In genomic region chr22:43399338-43399979, GRCh38 we compare ENCODE assay signal across 25 cellular contexts. TPM values are rescaled to one million over a fixed set of nuclear protein-coding genes. Genes with fewer than 3 reads are reported as not detected.
DNase-seq lines count a peak whose midpoint lies in the region; ATAC-seq, FAIRE-seq and TF ChIP-seq lines count a peak whose summit lies in the region.
"Had no signal": no experiment of that assay in that cellular context is flagged by ENCODE, and none has a peak within 500 bp of the region (broad histone marks: within the 10 kb centered on the region; RNA-seq: fewer than 3 reads in every experiment).

No MANE protein-coding gene starts in this region.

- peaks cover 4% of the 10 kb centered on the region for H3K36me3 Mint-ChIP-seq in Calu3 (ENCODE audit: insufficient read depth, unreplicated experiment)
- H3K36me3 Mint-ChIP-seq: activated naive CD8-positive, alpha-beta T cell treated with anti-CD3 and anti-CD28 coated beads, Interleukin-2, amount 10 ng/mL, durations not matched to agents 7 days and 5 days; T-cell had no signal

- no peak overlapping the region for H2BK15ac ChIP-seq in H1 (ENCODE audit: low read length)

- no peak overlapping the region; the same call in 1 of the 2 replicates for H3K18ac ChIP-seq in H1 (ENCODE audit: extremely low read depth, low read length)

- H3K27ac ChIP-seq in right atrium auricular region: no peak overlapping the region
- no peak overlapping the region for H3K27ac ChIP-seq in H1 (ENCODE audit: low read depth, low read length)
- no peak overlapping the region for H3K27ac ChIP-seq in testis
- H3K27ac ChIP-seq: dorsolateral prefrontal cortex, left ventricle myocardium inferior, sigmoid colon, suprapubic skin, uterus had no signal

- no peak overlapping the region for H3K4me3 ChIP-seq in right atrium auricular region
- H3K4me3 ChIP-seq in NB4 (ENCODE audit: low read depth, low read length): no peak overlapping the region
- no peak overlapping the region for H3K4me3 ChIP-seq in H1 (ENCODE audit: extremely low read depth in 1 of 4, insufficient read depth in 2 of 4, low read depth in 3 of 4, low read length in 4 of 4)
- H3K4me3 ChIP-seq in testis: peak overlapping the region; percentile 39 to 53
- H3K4me3 ChIP-seq: HAP-1, left ventricle myocardium inferior, sigmoid colon, suprapubic skin, uterus had no signal

- no peaks in the 10 kb centered on the region for H3K36me3 ChIP-seq in right atrium auricular region
- H3K36me3 ChIP-seq in H1 (ENCODE audit: control insufficient read depth in 2 of 4, insufficient read depth in 4 of 4, low read length in 3 of 4): no peaks in the 10 kb centered on the region
- H3K36me3 ChIP-seq in testis (ENCODE audit: low read depth, missing control alignments): no peaks in the 10 kb centered on the region
- H3K36me3 ChIP-seq: HAP-1, left ventricle myocardium inferior, sigmoid colon, suprapubic skin, uterus had no signal

- ATAC-seq in Right ventricle myocardium superior (ENCODE audit: poor library complexity): no peak
- ATAC-seq: T-cell had no signal

- TF ChIP-seq EP300 in H1 (IDR thresholded peaks at IDR 0.05; ENCODE audit: borderline replicate concordance in 1 of 2, low read depth in 2 of 2, low read length in 2 of 2): no peak

- 94% methylated on average over 19 of the region's 25 CpGs; no CpG with 5 or more reads in 1 of the 2 experiments for WGBS in H1 (ENCODE audit: extremely low coverage in 1 of 2, insufficient coverage in 1 of 2, insufficient read length in 1 of 2, insufficient replicate concordance in 2 of 2, low coverage in 1 of 2, low lambda C conversion rate in 2 of 2, missing lambda C conversion rate in 1 of 2), 2 experiments
- WGBS in testis, 2 donors: 57 to 71% methylated on average over 8 to 25 of the region's 25 CpGs

- no peaks in the 10 kb centered on the region for H3K27me3 ChIP-seq in right atrium auricular region
- H3K27me3 ChIP-seq in H1 (replicated peaks in 1 of 4; ENCODE audit: control insufficient read depth in 3 of 4, extremely low read depth in 1 of 4, insufficient read depth in 3 of 4, low read length in 3 of 4): no peaks in the 10 kb centered on the region
- no peaks in the 10 kb centered on the region for H3K27me3 ChIP-seq in testis
- H3K27me3 ChIP-seq: uterus had no signal

- TF ChIP-seq RAD21 in H1 (IDR thresholded peaks at IDR 0.05 in 1 of 2, conservative IDR thresholded peaks at IDR 0.05 in 1 of 2; ENCODE audit: low read depth in 2 of 2, low read length in 2 of 2): no peak

- intact Hi-C loops in Right ventricle myocardium superior (cut with DNase I): loop anchor here (10.0 kb wide), 2 partner anchors 395 to 475 kb away; no protein-coding TSS in a partner anchor
- intact Hi-C loops in testis (cut with DNase I; ENCODE audit: low total_unique reads): no loop called here
- intact Hi-C loops in Calu3 (cut with micrococcal nuclease; ENCODE audit: unreplicated experiment): no loop called here

- H4K91ac ChIP-seq in H1 (replicated peaks; ENCODE audit: insufficient read length, low read length): no peak overlapping the region

- H3K9me3 ChIP-seq in right atrium auricular region (no peaks in the 10 kb centered on the region), H1 (ENCODE audit: insufficient read depth in 2 of 2, low read depth in 1 of 2, low read length in 1 of 2) (no peaks in the 10 kb centered on the region), testis (no peaks in the 10 kb centered on the region)
- H3K9me3 ChIP-seq: HAP-1, sigmoid colon, suprapubic skin, uterus had no signal

- no peaks in the 10 kb centered on the region for H4K20me1 ChIP-seq in H1 (replicated peaks in 1 of 2; ENCODE audit: control insufficient read depth in 1 of 2, insufficient read depth in 2 of 2, low read length in 2 of 2)

- H3K27ac Mint-ChIP-seq in Calu3 (ENCODE audit: unreplicated experiment): no peak overlapping the region
- H3K27ac Mint-ChIP-seq: activated naive CD8-positive, alpha-beta T cell treated with anti-CD3 and anti-CD28 coated beads, Interleukin-2, amount 10 ng/mL, durations not matched to agents 7 days and 5 days; nephron had no signal

- H3K4me1 ChIP-seq in right atrium auricular region (no peaks in the 10 kb centered on the region), H1 (replicated peaks in 1 of 4; ENCODE audit: control insufficient read depth in 3 of 4, insufficient read depth in 4 of 4, low read length in 3 of 4) (no peaks in the 10 kb centered on the region), testis (no peaks in the 10 kb centered on the region)
- H3K4me1 ChIP-seq: HAP-1, sigmoid colon, uterus had no signal

- H3K14ac ChIP-seq in H1 (ENCODE audit: insufficient read length): no peak overlapping the region

- no peak overlapping the region for H2BK120ac ChIP-seq in H1 (replicated peaks; ENCODE audit: low read depth, low read length)

- H3K79me1 ChIP-seq in H1 (ENCODE audit: low read depth, low read length): no peaks in the 10 kb centered on the region

- H3K23ac ChIP-seq in H1 (ENCODE audit: insufficient read length): no peak overlapping the region

- H3K56ac ChIP-seq in H1 (replicated peaks; ENCODE audit: insufficient read length, low read depth, low read length): no peak overlapping the region

- POLR2A ChIA-PET in H1 (lab: Charles Lee; ENCODE audit: partially characterized antibody): no interaction called here

- no peak overlapping the region for H4K5ac ChIP-seq in H1 (ENCODE audit: insufficient read length, low read depth, low read length)

- H2AK5ac ChIP-seq in H1 (ENCODE audit: low read depth, low read length): 0 out of 2 replicates have a peak overlapping the region, but pooled peaks have one; percentile 24

- CTCF ChIA-PET in H1 (lab: Charles Lee; ENCODE audit: partially characterized antibody) (interaction anchor here (1.0 to 1.9 kb wide), 4 partner anchors 11 to 168 kb away, joined by 3 to 6 read pairs (median 4); no protein-coding TSS in a partner anchor), Calu3 (lab: Charles Lee) (no interaction called here)

- H3K9me3 Mint-ChIP-seq in Calu3 (ENCODE audit: low read depth, unreplicated experiment): no peaks in the 10 kb centered on the region
- H3K9me3 Mint-ChIP-seq: activated naive CD8-positive, alpha-beta T cell treated with anti-CD3 and anti-CD28 coated beads, Interleukin-2, amount 10 ng/mL, durations not matched to agents 7 days and 5 days; nephron; T-cell had no signal

- H2BK12ac ChIP-seq in H1 (ENCODE audit: low read depth, low read length): no peak overlapping the region

- no peak overlapping the region for H3K4ac ChIP-seq in H1 (replicated peaks; ENCODE audit: insufficient read length, low read depth, low read length)

- no peak overlapping the region for H3K9ac ChIP-seq in H1 (replicated peaks in 1 of 4; ENCODE audit: extremely low read depth in 1 of 4, low read depth in 3 of 4, low read length in 3 of 4)

- no peak for FAIRE-seq in H1 (lab: Jason Lieb, UNC)
- FAIRE-seq: endothelial cell of umbilical vein had no signal

- BruUV-seq in Calu3 (replicated peaks; lab: Mats Ljungman, UMichigan): no TSS peak

- TF ChIP-seq CTCF in right atrium auricular region (IDR thresholded peaks at IDR 0.05) (no peak), NB4 (IDR thresholded peaks at IDR 0.05; ENCODE audit: low read depth, low read length) (no peak), H1 (IDR thresholded peaks at IDR 0.05; ENCODE audit: control extremely low read depth in 1 of 3, insufficient read depth in 1 of 3, low read depth in 1 of 3, low read length in 3 of 3) (no peak), testis (IDR thresholded peaks at IDR 0.05) (no peak), Calu3 (IDR thresholded peaks at IDR 0.05; ENCODE audit: unreplicated experiment) (no peak)

- H3K4me3 Mint-ChIP-seq in Calu3 (ENCODE audit: low read depth, unreplicated experiment): no peak overlapping the region
- H3K4me3 Mint-ChIP-seq: activated naive CD8-positive, alpha-beta T cell treated with anti-CD3 and anti-CD28 coated beads, Interleukin-2, amount 10 ng/mL, durations not matched to agents 7 days and 5 days; nephron; T-cell had no signal

- no peaks in the 10 kb centered on the region for H3K4me1 Mint-ChIP-seq in Calu3 (ENCODE audit: low read depth, unreplicated experiment)
- H3K4me1 Mint-ChIP-seq: activated naive CD8-positive, alpha-beta T cell treated with anti-CD3 and anti-CD28 coated beads, Interleukin-2, amount 10 ng/mL, durations not matched to agents 7 days and 5 days; nephron; T-cell had no signal

- H2BK5ac ChIP-seq in H1 (ENCODE audit: low read depth, low read length): no peak overlapping the region

- H3K27me3 Mint-ChIP-seq in Calu3 (ENCODE audit: unreplicated experiment): peaks cover 94% of the 10 kb centered on the region

- H3K79me2 ChIP-seq in H1 (ENCODE audit: control insufficient read depth in 1 of 2, insufficient read depth in 2 of 2, low read length in 2 of 2): no peaks in the 10 kb centered on the region

- no peak for TF ChIP-seq POLR2A in NB4 (IDR thresholded peaks at IDR 0.05; ENCODE audit: extremely low read depth, insufficient read length)
- TF ChIP-seq POLR2A in H1 (IDR thresholded peaks at IDR 0.05; ENCODE audit: control extremely low read depth in 1 of 2, low read depth in 2 of 2, low read length in 2 of 2): no peak
- TF ChIP-seq POLR2A in testis (IDR thresholded peaks at IDR 0.05): no peak

- no peaks in the 10 kb centered on the region for H3K23me2 ChIP-seq in H1 (ENCODE audit: low read depth, low read length)

- no peak overlapping the region; a peak in 1 of 4 replicates for H3K4me2 ChIP-seq in H1 (ENCODE audit: insufficient read depth in 1 of 2, low read depth in 2 of 2, low read length in 2 of 2)

- DNase-seq in Right ventricle myocardium superior: peak; percentile 36
- DNase-seq in right atrium auricular region (ENCODE audit: low spot score): no peak
- peak; percentile 37 for DNase-seq in NB4 (ENCODE audit: low read depth)
- no peak for DNase-seq in H1 (ENCODE audit: low read depth in 1 of 2, low spot score in 2 of 2)
- DNase-seq in testis: peak; percentile 82
- no peak for DNase-seq in hippocampal formation (lab: John Stamatoyannopoulos, UW)
- DNase-seq in Calu3: no peak
- no peak for DNase-seq in activated effector memory CD4-positive, alpha-beta T cell treated with Interleukin-2 at 50 U/mL for 16 hours
- DNase-seq: ACHN; activated CD4-positive, alpha-beta T cell treated with anti-CD3 and anti-CD28 coated beads, Interleukin-2, amount 50 U/mL, for 4 hours; activated CD8-positive, alpha-beta memory T cell treated with anti-CD3 and anti-CD28 coated beads, Interleukin-2, amount 50 U/mL, for 48 hours; activated naive CD8-positive, alpha-beta T cell treated with anti-CD3 and anti-CD28 coated beads, Interleukin-2, amount 10 ng/mL, durations not matched to agents 7 days and 5 days; C1 segment of cervical spinal cord; head of caudate nucleus; left ventricle myocardium inferior; NCI-H1436 treated with DMSO at 0.1 percent for 48 hours; NCI-H526; sigmoid colon; T-cell; uterus had no signal

- H2AFZ ChIP-seq in H1 (ENCODE audit: low read length): no peak overlapping the region

- no peak overlapping the region for H2BK20ac ChIP-seq in H1 (ENCODE audit: low read length)

- no peak overlapping the region for H4K8ac ChIP-seq in H1 (ENCODE audit: extremely low read depth, insufficient read depth, low read length)

RNA-seq across cellular contexts. Expression of gene MPPED1, which starts 12.4 kb away (rescaled TPM):
- total RNA-seq in Right ventricle myocardium superior (not detected), right atrium auricular region (not detected), testis (1 to 10 TPM; 4.1 to 5.9 TPM), Calu3 (2022) (not detected in 2 replicates)
- total RNA-seq in H1 (2021; fragmentation: NEBNext Ultra II Directional; extraction: Animal tissue kit (Norgen Biotek cat#: 25700)): 0.37 TPM in 1 of 2 replicates, not detected in the other
- polyA plus RNA-seq in H1 (2011; rRNA removed) (0.13 and 0.29 TPM in 2 replicates), testis (ENCODE audit: insufficient read depth, low read depth, low replicate concordance) (1.3 TPM)
- polyA plus RNA-seq in H1 (2011; cell fraction: cytosol; rRNA removed): 0.14 TPM
- 0.36 TPM for polyA plus RNA-seq in H1 (2011; cell fraction: nucleus; rRNA removed)
- 0.23 to 0.39 TPM (median 0.34 TPM) in 4 replicates for polyA plus RNA-seq in H1 (2012, experiment 1 of 2)
- not detected for polyA plus RNA-seq in H1 (2012, experiment 2 of 2)
- 0.08 TPM for polyA plus RNA-seq in H1 (2013, experiment 1 of 2)
- polyA plus RNA-seq in H1 (2013, experiment 2 of 2): 0.07 TPM
- 0.20 TPM in 1 of 2 replicates, not detected in the other for polyA minus RNA-seq in H1 (2011; rRNA and poly(A)+ RNA removed)
- polyA minus RNA-seq in H1 (2011; cell fraction: cytosol; rRNA and poly(A)+ RNA removed): not detected
- 0.40 TPM for polyA minus RNA-seq in H1 (2011; cell fraction: nucleus; rRNA and poly(A)+ RNA removed)
- total RNA-seq: activated naive CD8-positive, alpha-beta T cell treated with anti-CD3 and anti-CD28 coated beads, Interleukin-2, amount 10 ng/mL, durations not matched to agents 7 days and 5 days; endothelial cell of umbilical vein; left ventricle myocardium inferior; sigmoid colon; T-cell had no signal
- polyA plus RNA-seq: endothelial cell of umbilical vein, sigmoid colon had no signal

RNA-seq across cellular contexts. Expression of gene SCUBE1, which starts 56.3 kb away (rescaled TPM):
- total RNA-seq in Right ventricle myocardium superior (0.24 TPM), right atrium auricular region (under 1 TPM; 0.04 to 0.16 TPM), testis (10 to 100 TPM; 23.5 to 28.9 TPM), Calu3 (2022) (0.47 and 0.54 TPM in 2 replicates)
- 4.9 and 5.5 TPM in 2 replicates for total RNA-seq in H1 (2021; fragmentation: NEBNext Ultra II Directional; extraction: Animal tissue kit (Norgen Biotek cat#: 25700))
- polyA plus RNA-seq in H1 (2011; rRNA removed) (2.3 and 5.4 TPM in 2 replicates), testis (ENCODE audit: insufficient read depth, low read depth, low replicate concordance) (11.0 TPM)
- 3.1 TPM for polyA plus RNA-seq in H1 (2011; cell fraction: cytosol; rRNA removed)
- polyA plus RNA-seq in H1 (2011; cell fraction: nucleus; rRNA removed): 14.2 TPM
- polyA plus RNA-seq in H1 (2012, experiment 1 of 2): 1.1 to 3.9 TPM (median 2.9 TPM) in 4 replicates
- 1.3 TPM for polyA plus RNA-seq in H1 (2012, experiment 2 of 2)
- 11.7 TPM for polyA plus RNA-seq in H1 (2013, experiment 1 of 2)
- polyA plus RNA-seq in H1 (2013, experiment 2 of 2): 11.5 TPM
- polyA minus RNA-seq in H1 (2011; rRNA and poly(A)+ RNA removed): 7.9 and 16.9 TPM in 2 replicates
- 2.4 TPM for polyA minus RNA-seq in H1 (2011; cell fraction: cytosol; rRNA and poly(A)+ RNA removed)
- 12.5 TPM for polyA minus RNA-seq in H1 (2011; cell fraction: nucleus; rRNA and poly(A)+ RNA removed)
- total RNA-seq: endothelial cell of umbilical vein had no signal

Comparison
In these comparisons a context has a peak if more than half of its experiments do, and no peak if none do; other contexts are left out.
1. DNase-seq: peak in Right ventricle myocardium superior (single experiment), NB4 (single experiment) and testis (single experiment); none in right atrium auricular region (single experiment), H1 (0 of 2), hippocampal formation (0 of 2), Calu3 (single experiment) and activated effector memory CD4-positive, alpha-beta T cell treated with Interleukin-2 at 50 U/mL for 16 hours (single experiment).
2. H3K4me3 ChIP-seq: peak in testis (2 of 2); none in right atrium auricular region (0 of 2), NB4 (single experiment) and H1 (0 of 4).